1 cellular context compared by ENCODE assay signal in genomic region chr18:68301436-68301835, GRCh38.
TF ChIP-seq lines count a peak whose summit lies in the region.

No MANE protein-coding gene starts in this region.

TF ChIP-seq in H1, 55 proteins besides CTCF, POLR2A, EP300 and RAD21:
- TF ChIP-seq GTF2F1 (IDR thresholded peaks at IDR 0.05; ENCODE audit: borderline replicate concordance, low read depth, low read length) (no peak), TBP (IDR thresholded peaks at IDR 0.05; ENCODE audit: low read depth, low read length) (no peak), TCF12 (IDR thresholded peaks at IDR 0.05; ENCODE audit: low read depth, low read length) (no peak), RBBP5 (IDR thresholded peaks at IDR 0.05; ENCODE audit: borderline replicate concordance, low read depth, low read length) (no peak), CREB1 (IDR thresholded peaks at IDR 0.05) (no peak), PHF8 (conservative IDR thresholded peaks at IDR 0.05; ENCODE audit: low read depth, low read length) (no peak), BRCA1 (IDR thresholded peaks at IDR 0.05; ENCODE audit: low read depth, low read length) (no peak), KDM1A (IDR thresholded peaks at IDR 0.05; ENCODE audit: borderline replicate concordance, low read length) (no peak)
